Comparison of ENCODE assay signal across 1 cellular context in the genomic region with DNA sequence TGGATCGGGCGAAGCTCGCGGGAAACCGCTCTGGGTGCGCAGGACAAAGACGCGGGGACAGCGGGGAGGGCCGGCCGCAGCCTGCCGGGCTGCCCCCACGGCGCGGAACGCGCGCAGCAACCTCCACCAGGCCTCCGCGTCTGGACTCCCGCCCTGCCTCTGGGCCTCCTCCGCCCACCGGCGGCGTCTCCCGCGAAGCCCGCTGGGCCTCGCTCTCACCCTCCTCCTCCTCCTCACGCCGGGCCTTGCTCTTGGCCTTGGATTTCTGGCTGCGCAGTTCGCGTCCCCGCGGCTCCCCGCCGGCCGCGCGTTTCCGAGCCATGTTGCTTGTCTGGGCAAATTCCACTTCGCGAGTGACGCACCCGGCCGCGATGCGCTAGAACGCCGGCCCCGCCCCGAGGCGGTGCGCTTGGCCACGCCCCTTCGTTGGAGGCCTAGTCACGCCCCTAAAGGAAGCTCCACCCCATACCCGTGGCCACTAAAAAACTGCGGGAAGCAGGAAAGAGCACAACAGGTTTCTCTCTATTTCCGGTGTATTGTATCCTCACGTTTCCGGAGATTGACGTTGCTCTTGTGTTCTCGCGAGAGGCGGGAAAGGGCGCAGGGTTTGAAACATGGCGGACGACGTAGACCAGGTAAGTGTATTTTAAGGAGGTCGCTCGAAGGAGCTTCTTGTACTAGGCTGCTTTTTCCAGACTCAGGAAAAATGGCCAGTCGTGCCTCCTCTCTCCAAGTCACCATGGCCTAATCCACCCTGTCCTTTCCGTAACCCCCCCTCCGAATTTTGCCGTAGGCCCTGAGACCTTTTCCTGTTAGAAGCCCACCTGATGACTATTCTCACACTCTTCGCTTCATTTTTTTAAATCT.
TF ChIP-seq lines count a peak whose summit lies in the region.

A gene (plus strand): TSS at position 571 of the 867 bp plus-strand sequence. CDS start 44 bp downstream, at position 615.
A gene (minus strand): TSS at position 355 of the 867 bp plus-strand sequence. CDS start 33 bp downstream, at position 322.

TF ChIP-seq in HepG2, 621 proteins besides CTCF, POLR2A, EP300 and RAD21 (continued from another document and continues in another):
- 0 out of 2 replicates have a peak, but pooled peaks have one; percentile 71 for TF ChIP-seq ZNF558 (CRISPR knock-in tag; IDR thresholded peaks at IDR 0.05; ENCODE audit: borderline replicate concordance)
- TF ChIP-seq MIXL1 (CRISPR knock-in tag; IDR thresholded peaks at IDR 0.05), result peak; percentile 19; the same call in 1 of the 2 replicates
- TF ChIP-seq, protein P1, sequence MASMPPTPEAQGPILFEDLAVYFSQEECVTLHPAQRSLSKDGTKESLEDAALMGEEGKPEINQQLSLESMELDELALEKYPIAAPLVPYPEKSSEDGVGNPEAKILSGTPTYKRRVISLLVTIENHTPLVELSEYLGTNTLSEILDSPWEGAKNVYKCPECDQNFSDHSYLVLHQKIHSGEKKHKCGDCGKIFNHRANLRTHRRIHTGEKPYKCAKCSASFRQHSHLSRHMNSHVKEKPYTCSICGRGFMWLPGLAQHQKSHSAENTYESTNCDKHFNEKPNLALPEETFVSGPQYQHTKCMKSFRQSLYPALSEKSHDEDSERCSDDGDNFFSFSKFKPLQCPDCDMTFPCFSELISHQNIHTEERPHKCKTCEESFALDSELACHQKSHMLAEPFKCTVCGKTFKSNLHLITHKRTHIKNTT (CRISPR knock-in tag; IDR thresholded peaks at IDR 0.05), result no peak
- peak; percentile 88; the same call in 1 of the 2 replicates for TF ChIP-seq MYC (CRISPR knock-in tag; IDR thresholded peaks at IDR 0.05; ENCODE audit: borderline replicate concordance)
- TF ChIP-seq TP53 (CRISPR knock-in tag; conservative IDR thresholded peaks at IDR 0.05), result peak; percentile 93
- no peak for TF ChIP-seq MED13 (CRISPR knock-in tag; IDR thresholded peaks at IDR 0.05)
- no peak for TF ChIP-seq JUND (CRISPR knock-in tag; IDR thresholded peaks at IDR 0.05)
- TF ChIP-seq, protein P2, sequence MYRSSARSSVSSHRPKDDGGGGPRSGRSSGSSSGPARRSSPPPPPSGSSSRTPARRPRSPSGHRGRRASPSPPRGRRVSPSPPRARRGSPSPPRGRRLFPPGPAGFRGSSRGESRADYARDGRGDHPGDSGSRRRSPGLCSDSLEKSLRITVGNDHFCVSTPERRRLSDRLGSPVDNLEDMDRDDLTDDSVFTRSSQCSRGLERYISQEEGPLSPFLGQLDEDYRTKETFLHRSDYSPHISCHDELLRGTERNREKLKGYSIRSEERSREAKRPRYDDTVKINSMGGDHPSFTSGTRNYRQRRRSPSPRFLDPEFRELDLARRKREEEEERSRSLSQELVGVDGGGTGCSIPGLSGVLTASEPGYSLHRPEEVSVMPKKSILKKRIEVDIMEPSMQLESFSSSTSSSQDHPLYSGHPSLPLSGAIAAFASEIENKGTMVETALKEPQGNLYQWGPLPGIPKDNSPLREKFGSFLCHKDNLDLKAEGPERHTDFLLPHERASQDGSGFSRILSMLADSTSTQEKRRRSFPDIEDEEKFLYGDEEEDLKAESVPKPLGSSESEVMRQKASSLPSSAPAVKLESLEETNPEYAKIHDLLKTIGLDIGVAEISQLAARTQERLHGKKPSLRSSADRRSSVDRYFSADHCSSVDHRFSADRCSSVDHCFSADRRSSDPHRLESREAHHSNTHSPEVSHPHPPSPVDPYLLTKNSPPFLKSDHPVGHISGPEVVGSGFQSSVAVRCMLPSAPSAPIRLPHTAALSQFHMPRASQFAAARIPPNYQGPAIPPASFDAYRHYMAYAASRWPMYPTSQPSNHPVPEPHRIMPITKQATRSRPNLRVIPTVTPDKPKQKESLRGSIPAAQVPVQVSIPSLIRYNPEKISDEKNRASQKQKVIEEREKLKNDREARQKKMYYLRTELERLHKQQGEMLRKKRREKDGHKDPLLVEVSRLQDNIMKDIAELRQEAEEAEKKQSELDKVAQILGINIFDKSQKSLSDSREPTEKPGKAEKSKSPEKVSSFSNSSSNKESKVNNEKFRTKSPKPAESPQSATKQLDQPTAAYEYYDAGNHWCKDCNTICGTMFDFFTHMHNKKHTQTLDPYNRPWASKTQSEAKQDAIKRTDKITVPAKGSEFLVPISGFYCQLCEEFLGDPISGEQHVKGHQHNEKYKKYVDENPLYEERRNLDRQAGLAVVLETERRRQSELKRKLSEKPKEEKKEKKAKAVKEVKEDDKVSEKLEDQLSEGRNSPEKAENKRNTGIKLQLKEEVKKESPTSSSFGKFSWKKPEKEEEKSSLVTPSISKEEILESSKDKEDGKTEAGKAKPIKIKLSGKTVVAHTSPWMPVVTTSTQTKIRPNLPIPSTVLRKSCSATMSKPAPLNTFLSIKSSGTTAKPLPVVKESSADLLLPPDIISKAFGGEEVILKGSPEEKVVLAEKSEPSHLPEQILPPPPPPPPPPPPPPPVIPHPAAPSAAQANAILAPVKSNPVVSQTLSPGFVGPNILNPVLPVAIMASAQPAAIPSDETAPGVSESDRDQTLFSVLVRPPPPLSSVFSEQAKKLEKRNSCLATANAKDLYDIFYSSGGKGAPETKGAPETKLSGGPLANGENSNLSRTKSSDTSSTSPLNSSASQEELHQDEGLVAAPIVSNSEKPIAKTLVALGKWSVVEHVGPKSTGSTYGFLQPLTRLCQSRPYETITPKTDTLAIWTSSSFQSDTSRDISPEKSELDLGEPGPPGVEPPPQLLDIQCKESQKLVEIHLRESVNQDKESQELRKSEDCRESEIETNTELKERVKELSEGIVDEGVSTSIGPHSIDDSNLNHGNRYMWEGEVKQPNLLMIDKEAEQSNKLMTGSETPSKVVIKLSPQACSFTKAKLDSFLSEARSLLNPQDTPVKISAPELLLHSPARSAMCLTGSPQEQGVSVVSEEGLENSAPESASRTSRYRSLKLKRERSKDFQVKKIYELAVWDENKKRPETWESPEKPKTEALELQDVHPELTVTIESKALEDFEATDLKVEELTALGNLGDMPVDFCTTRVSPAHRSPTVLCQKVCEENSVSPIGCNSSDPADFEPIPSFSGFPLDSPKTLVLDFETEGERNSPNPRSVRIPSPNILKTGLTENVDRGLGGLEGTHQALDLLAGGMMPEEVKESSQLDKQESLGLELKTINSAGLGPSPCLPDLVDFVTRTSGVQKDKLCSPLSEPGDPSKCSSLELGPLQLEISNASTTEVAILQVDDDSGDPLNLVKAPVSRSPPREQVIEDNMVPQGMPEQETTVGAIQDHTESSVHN (CRISPR knock-in tag; IDR thresholded peaks at IDR 0.05), result no peak
- TF ChIP-seq ZNF749 (CRISPR knock-in tag; IDR thresholded peaks at IDR 0.05; ENCODE audit: borderline replicate concordance), result peak; percentile 66; the same call in 1 of the 2 replicates
- peak; percentile 92 for TF ChIP-seq ZSCAN31 (CRISPR knock-in tag; IDR thresholded peaks at IDR 0.05; ENCODE audit: low read depth)
- TF ChIP-seq, protein P3, sequence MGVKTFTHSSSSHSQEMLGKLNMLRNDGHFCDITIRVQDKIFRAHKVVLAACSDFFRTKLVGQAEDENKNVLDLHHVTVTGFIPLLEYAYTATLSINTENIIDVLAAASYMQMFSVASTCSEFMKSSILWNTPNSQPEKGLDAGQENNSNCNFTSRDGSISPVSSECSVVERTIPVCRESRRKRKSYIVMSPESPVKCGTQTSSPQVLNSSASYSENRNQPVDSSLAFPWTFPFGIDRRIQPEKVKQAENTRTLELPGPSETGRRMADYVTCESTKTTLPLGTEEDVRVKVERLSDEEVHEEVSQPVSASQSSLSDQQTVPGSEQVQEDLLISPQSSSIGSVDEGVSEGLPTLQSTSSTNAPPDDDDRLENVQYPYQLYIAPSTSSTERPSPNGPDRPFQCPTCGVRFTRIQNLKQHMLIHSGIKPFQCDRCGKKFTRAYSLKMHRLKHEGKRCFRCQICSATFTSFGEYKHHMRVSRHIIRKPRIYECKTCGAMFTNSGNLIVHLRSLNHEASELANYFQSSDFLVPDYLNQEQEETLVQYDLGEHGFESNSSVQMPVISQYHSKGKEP (CRISPR knock-in tag; IDR thresholded peaks at IDR 0.05), result no peak
- TF ChIP-seq, protein P4, sequence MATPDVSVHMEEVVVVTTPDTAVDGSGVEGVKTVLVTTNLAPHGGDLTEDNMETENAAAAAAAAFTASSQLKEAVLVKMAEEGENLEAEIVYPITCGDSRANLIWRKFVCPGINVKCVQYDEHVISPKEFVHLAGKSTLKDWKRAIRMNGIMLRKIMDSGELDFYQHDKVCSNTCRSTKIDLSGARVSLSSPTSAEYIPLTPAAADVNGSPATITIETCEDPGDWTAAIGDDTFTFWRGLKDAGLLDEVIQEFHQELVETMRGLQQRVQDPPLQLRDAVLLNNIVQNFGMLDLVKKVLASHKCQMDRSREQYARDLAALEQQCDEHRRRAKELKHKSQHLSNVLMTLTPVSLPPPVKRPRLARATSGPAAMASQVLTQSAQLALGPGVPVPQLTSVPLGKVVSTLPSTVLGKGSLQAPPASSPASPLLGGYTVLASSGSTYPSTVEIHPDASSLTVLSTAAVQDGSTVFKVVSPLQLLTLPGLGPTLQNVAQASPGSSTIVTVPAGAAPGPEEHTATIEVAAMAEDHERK (CRISPR knock-in tag; IDR thresholded peaks at IDR 0.05; ENCODE audit: low read depth), result peak; percentile 48; the same call in 1 of the 2 replicates
- TF ChIP-seq DNMT3B (CRISPR knock-in tag; conservative IDR thresholded peaks at IDR 0.05), result no peak
- TF ChIP-seq, protein P5, sequence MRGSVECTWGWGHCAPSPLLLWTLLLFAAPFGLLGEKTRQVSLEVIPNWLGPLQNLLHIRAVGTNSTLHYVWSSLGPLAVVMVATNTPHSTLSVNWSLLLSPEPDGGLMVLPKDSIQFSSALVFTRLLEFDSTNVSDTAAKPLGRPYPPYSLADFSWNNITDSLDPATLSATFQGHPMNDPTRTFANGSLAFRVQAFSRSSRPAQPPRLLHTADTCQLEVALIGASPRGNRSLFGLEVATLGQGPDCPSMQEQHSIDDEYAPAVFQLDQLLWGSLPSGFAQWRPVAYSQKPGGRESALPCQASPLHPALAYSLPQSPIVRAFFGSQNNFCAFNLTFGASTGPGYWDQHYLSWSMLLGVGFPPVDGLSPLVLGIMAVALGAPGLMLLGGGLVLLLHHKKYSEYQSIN (CRISPR knock-in tag; IDR thresholded peaks at IDR 0.05; ENCODE audit: borderline replicate concordance), result no peak
- peak; percentile 71; the same call in 2 of the 3 replicates for TF ChIP-seq MXI1 (IDR thresholded peaks at IDR 0.05; ENCODE audit: borderline replicate concordance, low read depth, low read length)
- TF ChIP-seq BORCS8-MEF2B (CRISPR knock-in tag; IDR thresholded peaks at IDR 0.05), result peak; percentile 94
- TF ChIP-seq, protein P6, sequence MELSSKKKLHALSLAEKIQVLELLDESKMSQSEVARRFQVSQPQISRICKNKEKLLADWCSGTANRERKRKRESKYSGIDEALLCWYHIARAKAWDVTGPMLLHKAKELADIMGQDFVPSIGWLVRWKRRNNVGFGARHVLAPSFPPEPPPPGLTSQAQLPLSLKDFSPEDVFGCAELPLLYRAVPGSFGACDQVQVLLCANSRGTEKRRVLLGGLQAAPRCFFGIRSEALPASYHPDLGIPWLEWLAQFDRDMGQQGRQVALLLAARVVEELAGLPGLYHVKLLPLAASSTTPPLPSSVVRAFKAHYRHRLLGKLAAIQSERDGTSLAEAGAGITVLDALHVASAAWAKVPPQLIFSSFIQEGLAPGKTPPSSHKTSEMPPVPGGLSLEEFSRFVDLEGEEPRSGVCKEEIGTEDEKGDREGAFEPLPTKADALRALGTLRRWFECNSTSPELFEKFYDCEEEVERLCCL (CRISPR knock-in tag; IDR thresholded peaks at IDR 0.05; ENCODE audit: borderline replicate concordance), result no peak
- TF ChIP-seq, protein P7, sequence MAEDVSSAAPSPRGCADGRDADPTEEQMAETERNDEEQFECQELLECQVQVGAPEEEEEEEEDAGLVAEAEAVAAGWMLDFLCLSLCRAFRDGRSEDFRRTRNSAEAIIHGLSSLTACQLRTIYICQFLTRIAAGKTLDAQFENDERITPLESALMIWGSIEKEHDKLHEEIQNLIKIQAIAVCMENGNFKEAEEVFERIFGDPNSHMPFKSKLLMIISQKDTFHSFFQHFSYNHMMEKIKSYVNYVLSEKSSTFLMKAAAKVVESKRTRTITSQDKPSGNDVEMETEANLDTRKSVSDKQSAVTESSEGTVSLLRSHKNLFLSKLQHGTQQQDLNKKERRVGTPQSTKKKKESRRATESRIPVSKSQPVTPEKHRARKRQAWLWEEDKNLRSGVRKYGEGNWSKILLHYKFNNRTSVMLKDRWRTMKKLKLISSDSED (CRISPR knock-in tag; IDR thresholded peaks at IDR 0.05), result peak; percentile 73; the same call in 1 of the 2 replicates
- no peak for TF ChIP-seq TBX3 (IDR thresholded peaks at IDR 0.05; ENCODE audit: borderline replicate concordance)
- TF ChIP-seq ZNF274 (CRISPR knock-in tag; IDR thresholded peaks at IDR 0.05), result peak; percentile 81; the same call in 1 of the 2 replicates
- TF ChIP-seq TGIF2 (CRISPR knock-in tag; IDR thresholded peaks at IDR 0.05), result peak; percentile 71
- TF ChIP-seq, protein P8, sequence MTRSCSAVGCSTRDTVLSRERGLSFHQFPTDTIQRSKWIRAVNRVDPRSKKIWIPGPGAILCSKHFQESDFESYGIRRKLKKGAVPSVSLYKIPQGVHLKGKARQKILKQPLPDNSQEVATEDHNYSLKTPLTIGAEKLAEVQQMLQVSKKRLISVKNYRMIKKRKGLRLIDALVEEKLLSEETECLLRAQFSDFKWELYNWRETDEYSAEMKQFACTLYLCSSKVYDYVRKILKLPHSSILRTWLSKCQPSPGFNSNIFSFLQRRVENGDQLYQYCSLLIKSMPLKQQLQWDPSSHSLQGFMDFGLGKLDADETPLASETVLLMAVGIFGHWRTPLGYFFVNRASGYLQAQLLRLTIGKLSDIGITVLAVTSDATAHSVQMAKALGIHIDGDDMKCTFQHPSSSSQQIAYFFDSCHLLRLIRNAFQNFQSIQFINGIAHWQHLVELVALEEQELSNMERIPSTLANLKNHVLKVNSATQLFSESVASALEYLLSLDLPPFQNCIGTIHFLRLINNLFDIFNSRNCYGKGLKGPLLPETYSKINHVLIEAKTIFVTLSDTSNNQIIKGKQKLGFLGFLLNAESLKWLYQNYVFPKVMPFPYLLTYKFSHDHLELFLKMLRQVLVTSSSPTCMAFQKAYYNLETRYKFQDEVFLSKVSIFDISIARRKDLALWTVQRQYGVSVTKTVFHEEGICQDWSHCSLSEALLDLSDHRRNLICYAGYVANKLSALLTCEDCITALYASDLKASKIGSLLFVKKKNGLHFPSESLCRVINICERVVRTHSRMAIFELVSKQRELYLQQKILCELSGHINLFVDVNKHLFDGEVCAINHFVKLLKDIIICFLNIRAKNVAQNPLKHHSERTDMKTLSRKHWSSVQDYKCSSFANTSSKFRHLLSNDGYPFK (CRISPR knock-in tag; IDR thresholded peaks at IDR 0.05; ENCODE audit: borderline replicate concordance), result peak; percentile 74; the same call in 1 of the 2 replicates
- no peak for TF ChIP-seq MLLT10 (CRISPR knock-in tag; IDR thresholded peaks at IDR 0.05)
- TF ChIP-seq, protein P9, sequence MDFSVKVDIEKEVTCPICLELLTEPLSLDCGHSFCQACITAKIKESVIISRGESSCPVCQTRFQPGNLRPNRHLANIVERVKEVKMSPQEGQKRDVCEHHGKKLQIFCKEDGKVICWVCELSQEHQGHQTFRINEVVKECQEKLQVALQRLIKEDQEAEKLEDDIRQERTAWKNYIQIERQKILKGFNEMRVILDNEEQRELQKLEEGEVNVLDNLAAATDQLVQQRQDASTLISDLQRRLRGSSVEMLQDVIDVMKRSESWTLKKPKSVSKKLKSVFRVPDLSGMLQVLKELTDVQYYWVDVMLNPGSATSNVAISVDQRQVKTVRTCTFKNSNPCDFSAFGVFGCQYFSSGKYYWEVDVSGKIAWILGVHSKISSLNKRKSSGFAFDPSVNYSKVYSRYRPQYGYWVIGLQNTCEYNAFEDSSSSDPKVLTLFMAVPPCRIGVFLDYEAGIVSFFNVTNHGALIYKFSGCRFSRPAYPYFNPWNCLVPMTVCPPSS (IDR thresholded peaks at IDR 0.05), result no peak
- TF ChIP-seq TAF15 (IDR thresholded peaks at IDR 0.05; ENCODE audit: low read depth, low read length, poor library complexity, severe bottlenecking), result no peak
